Comparison of ENCODE assay signal across 28 cellular contexts in the genomic region with DNA sequence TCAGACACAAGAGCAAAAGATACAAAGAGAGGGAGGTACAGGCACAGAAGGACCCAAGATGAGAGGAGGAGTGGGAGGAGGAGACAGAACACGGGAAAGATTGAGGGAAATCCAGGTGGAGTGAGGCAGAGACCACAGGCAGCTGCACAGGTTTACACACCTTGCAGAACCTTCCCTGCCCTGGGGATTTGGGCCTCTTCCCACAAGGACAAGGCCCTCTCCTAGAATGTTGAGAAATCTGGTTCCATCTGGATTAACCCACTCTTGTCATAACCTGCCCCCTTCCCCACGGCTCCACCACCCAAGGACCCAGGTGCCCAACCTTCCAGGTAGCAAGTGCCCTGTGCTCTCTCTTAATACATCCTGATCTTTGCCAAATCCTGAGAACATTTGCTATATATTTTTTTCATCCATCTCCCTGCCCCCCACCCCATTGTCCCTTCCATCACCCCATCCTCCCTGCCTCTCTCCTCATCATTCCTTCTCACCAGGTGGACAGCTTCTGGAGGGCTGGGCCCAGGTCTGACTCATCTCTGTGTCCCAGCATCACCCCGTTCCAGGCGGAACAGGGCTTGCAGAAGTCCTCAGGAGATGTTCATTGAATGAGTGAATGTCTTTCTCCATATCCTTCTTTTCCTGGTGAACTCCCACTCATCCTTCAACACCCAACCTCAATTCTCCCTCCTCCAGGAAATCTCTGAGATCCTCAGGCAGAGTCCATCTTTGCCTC. TPM values are rescaled to one million over a fixed set of nuclear protein-coding genes. Genes with fewer than 3 reads are reported as not detected.
"Had no signal": no experiment of that assay in that cellular context is flagged by ENCODE, and none has a peak within 500 bp of the region (broad histone marks: within the 10 kb centered on the region; RNA-seq: fewer than 3 reads in every experiment).

No MANE protein-coding gene starts in this region.

- H3K27ac ChIP-seq: adrenal gland, ascending aorta, brain microvascular endothelial cell, colonic mucosa, dorsolateral prefrontal cortex, hepatocyte, left ventricle myocardium inferior, neutrophil, ovary, psoas muscle, thyroid gland had no signal

- H3K4me3 ChIP-seq: adrenal gland, ascending aorta, colonic mucosa, dorsolateral prefrontal cortex, hepatocyte, left ventricle myocardium inferior, ovary, psoas muscle, thyroid gland had no signal

- DNase-seq: activated CD4-positive, alpha-beta T cell treated with anti-CD3 and anti-CD28 coated beads for 1 hour; activated T-cell treated with anti-CD3 and anti-CD28 coated beads, Interleukin-2, amount 50 U/mL, for 1 hour; adrenal gland; brain microvascular endothelial cell; colonic mucosa; dorsolateral prefrontal cortex; foreskin melanocyte; glutamatergic neuron; immature natural killer cell; kidney glomerular epithelial cell; left ventricle myocardium inferior; ovary; psoas muscle; right cardiac atrium; stimulated activated CD4-positive, alpha-beta T cell treated with anti-CD3 and anti-CD28 coated beads, Interleukin-1b, Interleukin-23, amount 100 ng/mL, for 48 hours; substantia nigra; T-helper 1 cell; T-helper 9 cell; thyroid gland had no signal

- H2AFZ ChIP-seq: hepatocyte had no signal

- H3K27me3 ChIP-seq: ascending aorta, brain microvascular endothelial cell, colonic mucosa, ovary, thyroid gland had no signal

- H3K36me3 Mint-ChIP-seq: activated naive CD8-positive, alpha-beta T cell; immature natural killer cell; natural killer cell treated with Interleukin-12 subunit alpha and Interleukin-12 subunit beta and Interleukin-15 and Interleukin-18, amount 100 ng/mL, for 72 hours had no signal

- H3K4me1 Mint-ChIP-seq: immature natural killer cell had no signal

- H3K9me3 ChIP-seq: adrenal gland, ascending aorta, colonic mucosa, left ventricle myocardium inferior, neutrophil, ovary, psoas muscle, thyroid gland had no signal

- ATAC-seq: natural killer cell treated with Interleukin-12 subunit alpha and Interleukin-12 subunit beta and Interleukin-15 and Interleukin-18, amount 100 ng/mL, for 72 hours; psoas muscle; right cardiac atrium had no signal

- H3K9me3 Mint-ChIP-seq: natural killer cell treated with Interleukin-12 subunit alpha and Interleukin-12 subunit beta and Interleukin-15 and Interleukin-18, amount 100 ng/mL, for 72 hours; stimulated activated naive CD8-positive, alpha-beta T cell treated with anti-CD3 and anti-CD28 coated beads, Interleukin-15, Interleukin-2, amounts not matched to agents 100 ng/mL and 50 ng/mL, for 24 hours had no signal

- H3K4me2 ChIP-seq: hepatocyte had no signal

- H3K4me1 ChIP-seq: adrenal gland, ascending aorta, colonic mucosa, left ventricle myocardium inferior, psoas muscle, thyroid gland had no signal

- H3K79me2 ChIP-seq: hepatocyte had no signal

- H3K36me3 ChIP-seq: adrenal gland, ascending aorta, brain microvascular endothelial cell, colonic mucosa, left ventricle myocardium inferior, neutrophil, ovary, thyroid gland had no signal

- H3K27ac Mint-ChIP-seq: activated naive CD8-positive, alpha-beta T cell; immature natural killer cell; natural killer cell treated with Interleukin-12 subunit alpha and Interleukin-12 subunit beta and Interleukin-15 and Interleukin-18, amount 100 ng/mL, for 72 hours; stimulated activated naive CD8-positive, alpha-beta T cell treated with anti-CD3 and anti-CD28 coated beads, Interleukin-15, Interleukin-2, amounts not matched to agents 100 ng/mL and 50 ng/mL, for 24 hours had no signal

- H3K4me3 Mint-ChIP-seq: activated naive CD8-positive, alpha-beta T cell; immature natural killer cell; natural killer cell treated with Interleukin-12 subunit alpha and Interleukin-12 subunit beta and Interleukin-15 and Interleukin-18, amount 100 ng/mL, for 72 hours; stimulated activated naive CD8-positive, alpha-beta T cell treated with anti-CD3 and anti-CD28 coated beads, Interleukin-15, Interleukin-2, amounts not matched to agents 100 ng/mL and 50 ng/mL, for 24 hours had no signal

RNA-seq across cellular contexts. Expression of gene KLK8, which starts 8.8 kb away (rescaled TPM):
- total RNA-seq: adrenal gland; ascending aorta; colonic mucosa; left ventricle myocardium inferior; lung microvascular endothelial cell; natural killer cell treated with Interleukin-12 subunit alpha and Interleukin-12 subunit beta and Interleukin-15 and Interleukin-18, amount 100 ng/mL, for 72 hours; psoas muscle; right cardiac atrium; skeletal muscle tissue; urinary bladder had no signal
- polyA plus RNA-seq: immature natural killer cell, urinary bladder had no signal

RNA-seq across cellular contexts. Expression of gene KLK10, which starts 9.3 kb away (rescaled TPM):
- total RNA-seq: left ventricle myocardium inferior; lung microvascular endothelial cell; natural killer cell treated with Interleukin-12 subunit alpha and Interleukin-12 subunit beta and Interleukin-15 and Interleukin-18, amount 100 ng/mL, for 72 hours; psoas muscle; urinary bladder had no signal
- polyA plus RNA-seq: immature natural killer cell had no signal

RNA-seq across cellular contexts. Expression of gene KLK11, which starts 16.2 kb away (rescaled TPM):
- total RNA-seq: adrenal gland; ascending aorta; dorsolateral prefrontal cortex; hepatocyte; left ventricle myocardium inferior; lung microvascular endothelial cell; natural killer cell treated with Interleukin-12 subunit alpha and Interleukin-12 subunit beta and Interleukin-15 and Interleukin-18, amount 100 ng/mL, for 72 hours; skeletal muscle tissue; urinary bladder had no signal
- polyA plus RNA-seq: immature natural killer cell had no signal

RNA-seq across cellular contexts. Expression of gene KLK12, which starts 24.6 kb away (rescaled TPM):
- total RNA-seq: adrenal gland; ascending aorta; dorsolateral prefrontal cortex; hepatocyte; left ventricle myocardium inferior; lung microvascular endothelial cell; natural killer cell treated with Interleukin-12 subunit alpha and Interleukin-12 subunit beta and Interleukin-15 and Interleukin-18, amount 100 ng/mL, for 72 hours; ovary; psoas muscle; right cardiac atrium; skeletal muscle tissue; thyroid gland; urinary bladder had no signal
- polyA plus RNA-seq: hepatocyte, immature natural killer cell, ovary, psoas muscle, right cardiac atrium, urinary bladder had no signal

RNA-seq across cellular contexts. Expression of gene KLK7, which starts 26.5 kb away (rescaled TPM):
- total RNA-seq: adrenal gland; ascending aorta; colonic mucosa; left ventricle myocardium inferior; lung microvascular endothelial cell; natural killer cell treated with Interleukin-12 subunit alpha and Interleukin-12 subunit beta and Interleukin-15 and Interleukin-18, amount 100 ng/mL, for 72 hours; psoas muscle; right cardiac atrium; skeletal muscle tissue had no signal
- polyA plus RNA-seq: immature natural killer cell, psoas muscle, right cardiac atrium had no signal
